25 cellular contexts compared by ENCODE assay signal in genomic region chr11:95904009-95904650, GRCh38.
"Had no signal": no experiment of that assay in that cellular context is flagged by ENCODE, and none has a peak within 500 bp of the region (broad histone marks: within the 10 kb centered on the region; RNA-seq: fewer than 3 reads in every experiment).

No MANE protein-coding gene starts in this region.

- H3K36me3 ChIP-seq: esophagus squamous epithelium, pancreas, prostate gland, suprapubic skin, upper lobe of right lung had no signal

- ATAC-seq: activated CD8-positive, alpha-beta T cell treated with anti-CD3 and anti-CD28 coated beads for 36 hours; activated naive CD4-positive, alpha-beta T cell treated with anti-CD3 and anti-CD28 coated beads, Interleukin-2, amount 50 U/mL, for 72 hours; left cardiac atrium; naive thymus-derived CD4-positive, alpha-beta T cell; pancreas; upper lobe of right lung had no signal

- H3K4me3 ChIP-seq: esophagus squamous epithelium, pancreas, prostate gland, suprapubic skin, tibial artery, upper lobe of right lung had no signal

- H3K27ac ChIP-seq: epithelial cell of prostate, esophagus squamous epithelium, pancreas, prostate gland, suprapubic skin, tibial artery, upper lobe of right lung had no signal

- H3K27me3 ChIP-seq: esophagus squamous epithelium, pancreas, suprapubic skin, tibial artery, upper lobe of right lung had no signal

- FAIRE-seq: bronchial epithelial cell, frontal cortex, keratinocyte, pancreas had no signal

- DNase-seq: activated CD4-positive, alpha-beta T cell treated with anti-CD3 and anti-CD28 coated beads for 1 hour; activated CD4-positive, alpha-beta T cell treated with anti-CD3 and anti-CD28 coated beads, Interleukin-2, amount 10 ng/mL, durations not matched to agents 7 days and 5 days; activated CD8-positive, alpha-beta T cell treated with anti-CD3 and anti-CD28 coated beads for 36 hours; activated naive CD4-positive, alpha-beta T cell; activated T-cell treated with anti-CD3 and anti-CD28 coated beads, Interleukin-2, amount 50 U/mL, for 48 hours; anterior cingulate cortex; esophagus squamous epithelium; left cardiac atrium; mammary epithelial cell; midbrain; naive thymus-derived CD4-positive, alpha-beta T cell; nucleus accumbens; pancreas; stimulated activated CD4-positive, alpha-beta T cell treated with anti-CD3 and anti-CD28 coated beads, Interleukin-15, amount 100 ng/mL, for 24 hours; stimulated activated naive CD4-positive, alpha-beta T cell; T-helper 2 cell; tibial artery; upper lobe of right lung had no signal

- H3K4me1 ChIP-seq: pancreas, prostate gland, suprapubic skin, upper lobe of right lung had no signal

- H3K9me3 ChIP-seq: esophagus squamous epithelium, pancreas, prostate gland, suprapubic skin, tibial artery, upper lobe of right lung had no signal
